In genomic region chr19:45097776-45098520, GRCh38 we compare ENCODE assay signal across 9 cellular contexts. TPM values are rescaled to one million over a fixed set of nuclear protein-coding genes. Genes with fewer than 3 reads are reported as not detected.
DNase-seq lines count a peak whose midpoint lies in the region; ATAC-seq and TF ChIP-seq lines count a peak whose summit lies in the region.
"Had no signal": no experiment of that assay in that cellular context is flagged by ENCODE, and none has a peak within 500 bp of the region (broad histone marks: within the 10 kb centered on the region; RNA-seq: fewer than 3 reads in every experiment).

No MANE protein-coding gene starts in this region.

- peak; percentile 78 for ATAC-seq in Panc1
- no peak for ATAC-seq in naive thymus-derived CD8-positive, alpha-beta T cell

- peaks cover 57 to 90% (median 84%) of the 10 kb centered on the region in 4 donors for H3K4me1 Mint-ChIP-seq in naive thymus-derived CD8-positive, alpha-beta T cell

- no peaks in the 10 kb centered on the region for H3K27me3 ChIP-seq in Panc1 (ENCODE audit: control insufficient read depth, insufficient read depth, low read length)

- peak overlapping the region; percentile 48; the same call in 1 of the 2 replicates for H3K27ac ChIP-seq in Panc1 (ENCODE audit: low read length)
- H3K27ac ChIP-seq: SK-N-MC had no signal

- no peak for TF ChIP-seq CTCF in Panc1 (IDR thresholded peaks at IDR 0.05)
- TF ChIP-seq CTCF in epithelial cell of proximal tubule (conservative IDR thresholded peaks at IDR 0.05; ENCODE audit: low read depth, low read length): no peak

- BruUV-seq in Panc1 (replicated peaks; lab: Mats Ljungman, UMichigan): no TSS peak

- H3K4me3 ChIP-seq in Panc1 (ENCODE audit: low read depth in 2 of 2, low read length in 2 of 2): peak overlapping the region in 1 of 2 experiments; percentile 6; a peak in 1 of 4 replicates
- no peak overlapping the region for H3K4me3 ChIP-seq in epithelial cell of proximal tubule (ENCODE audit: low read depth, low read length)
- H3K4me3 ChIP-seq: SK-N-MC had no signal

- CTCF ChIA-PET in Panc1 (lab: Charles Lee): no interaction called here

- H3K36me3 Mint-ChIP-seq in naive thymus-derived CD8-positive, alpha-beta T cell: peaks cover 0 to 2% (median 0%) of the 10 kb centered on the region in 3 donors

- no peaks in the 10 kb centered on the region for H3K27me3 Mint-ChIP-seq in naive thymus-derived CD8-positive, alpha-beta T cell

- DNase-seq in ELF-1 (ENCODE audit: low read depth, low spot score) (peak; percentile 78), Panc1 (ENCODE audit: low read depth, low spot score) (peak; percentile 65), epithelial cell of proximal tubule (ENCODE audit: low read depth) (peak; percentile 93), NCI-H1930 (lab: John Stamatoyannopoulos, UW) (no peak), COR-L47 (lab: John Stamatoyannopoulos, UW) (no peak)
- DNase-seq in naive thymus-derived CD8-positive, alpha-beta T cell: no peak
- DNase-seq in activated CD4-positive, alpha-beta T cell treated with anti-CD3 and anti-CD28 coated beads for 4 hours: no peak
- no peak for DNase-seq in stimulated activated CD8-positive, alpha-beta memory T cell treated with anti-CD3 and anti-CD28 coated beads, Interleukin-4, amount 100 ng/mL, for 48 hours

- in situ Hi-C loops in Panc1 (cut with HindIII; ENCODE audit: low pct_unique_long_range_greater_than_20kb, low sequenced_read_pairs): no loop called here

- H3K27ac Mint-ChIP-seq in naive thymus-derived CD8-positive, alpha-beta T cell: peak overlapping the region in 9 of 10 donors; percentile 47 to 90 (median 73)

- peaks cover 45% of the 10 kb centered on the region for H3K4me1 ChIP-seq in Panc1 (ENCODE audit: control insufficient read depth, insufficient read depth, low read length)

- POLR2A ChIA-PET in Panc1 (lab: Charles Lee): no interaction called here
- POLR2A ChIA-PET in naive thymus-derived CD8-positive, alpha-beta T cell (lab: Charles Lee): interaction anchor here (1.7 kb wide), 2 partner anchors 55 to 59 kb away, joined by 4 to 7 read pairs; partner anchors contain the start of gene CLASRP

- peak overlapping the region in 8 of 10 donors; percentile 26 to 74 (median 50) for H3K4me3 Mint-ChIP-seq in naive thymus-derived CD8-positive, alpha-beta T cell

- intact Hi-C loops in Panc1 (cut with micrococcal nuclease; ENCODE audit: unreplicated experiment): no loop called here

- no peaks in the 10 kb centered on the region for H3K9me3 Mint-ChIP-seq in naive thymus-derived CD8-positive, alpha-beta T cell

- H3K9me3 ChIP-seq in Panc1 (ENCODE audit: control insufficient read depth, insufficient read depth, low read depth, low read length): no peaks in the 10 kb centered on the region

- peaks cover 4% of the 10 kb centered on the region; the same call in 1 of the 2 replicates for H3K36me3 ChIP-seq in Panc1 (ENCODE audit: control insufficient read depth, insufficient read depth, low read length)

RNA-seq across cellular contexts. Expression of gene PPP1R37, which starts 5.0 kb away (rescaled TPM):
- 20.4 TPM for total RNA-seq in Panc1 (2021; ENCODE audit: unreplicated experiment)
- 25.9 TPM for polyA plus RNA-seq in Panc1 (2012; ENCODE audit: insufficient read length)
- 42.5 and 64.0 TPM in 2 replicates for total RNA-seq in epithelial cell of proximal tubule
- 10 to 100 TPM; 32.9 to 33.3 TPM for total RNA-seq in naive thymus-derived CD8-positive, alpha-beta T cell
- 1 to 10 TPM in 1 of 3 donors, under 1 TPM in 2; 0.40 to 2.0 (median 0.83) TPM for polyA plus RNA-seq in naive thymus-derived CD8-positive, alpha-beta T cell

RNA-seq across cellular contexts. Expression of gene GEMIN7, which starts 18.9 kb away (rescaled TPM):
- 29.5 TPM for total RNA-seq in Panc1 (2021; ENCODE audit: unreplicated experiment)
- 27.3 TPM for polyA plus RNA-seq in Panc1 (2012; ENCODE audit: insufficient read length)
- 38.2 and 58.2 TPM in 2 replicates for total RNA-seq in epithelial cell of proximal tubule
- total RNA-seq in naive thymus-derived CD8-positive, alpha-beta T cell: 10 to 100 TPM; 13.5 to 19.8 TPM
- 10 to 100 TPM; 44.2 to 70.0 (median 50.3) TPM for polyA plus RNA-seq in naive thymus-derived CD8-positive, alpha-beta T cell

RNA-seq across cellular contexts. Expression of gene ZNF296, which starts 21.7 kb away (rescaled TPM):
- total RNA-seq in Panc1 (2021; ENCODE audit: unreplicated experiment): 6.7 TPM
- 8.6 TPM for polyA plus RNA-seq in Panc1 (2012; ENCODE audit: insufficient read length)
- total RNA-seq in epithelial cell of proximal tubule: 1.7 and 3.0 TPM in 2 replicates
- 1 to 10 TPM; 2.3 to 2.4 TPM for total RNA-seq in naive thymus-derived CD8-positive, alpha-beta T cell
- polyA plus RNA-seq in naive thymus-derived CD8-positive, alpha-beta T cell: 1 to 10 TPM; 1.0 to 1.6 (median 1.1) TPM

RNA-seq across cellular contexts. Expression of gene CLASRP, which starts 59.1 kb away (rescaled TPM):
- total RNA-seq in Panc1 (2021; ENCODE audit: unreplicated experiment): 72.4 TPM
- 67.6 TPM for polyA plus RNA-seq in Panc1 (2012; ENCODE audit: insufficient read length)
- total RNA-seq in epithelial cell of proximal tubule: 38.8 and 58.1 TPM in 2 replicates
- total RNA-seq in naive thymus-derived CD8-positive, alpha-beta T cell: 100 to 1,000 TPM; 141 to 150 TPM
- polyA plus RNA-seq in naive thymus-derived CD8-positive, alpha-beta T cell: 1 to 10 TPM; 2.0 to 6.7 (median 5.3) TPM

Comparison
In these comparisons a context has a peak if more than half of its experiments do, and no peak if none do; other contexts are left out.
1. DNase-seq: peak in ELF-1 (single experiment), Panc1 (single experiment) and epithelial cell of proximal tubule (single experiment); none in naive thymus-derived CD8-positive, alpha-beta T cell (0 of 10), NCI-H1930 (0 of 2), COR-L47 (single experiment), activated CD4-positive, alpha-beta T cell treated with anti-CD3 and anti-CD28 coated beads for 4 hours (0 of 2) and stimulated activated CD8-positive, alpha-beta memory T cell treated with anti-CD3 and anti-CD28 coated beads, Interleukin-4, amount 100 ng/mL, for 48 hours (single experiment).